Comparison of ENCODE assay signal across 14 cellular contexts in the genomic region with DNA sequence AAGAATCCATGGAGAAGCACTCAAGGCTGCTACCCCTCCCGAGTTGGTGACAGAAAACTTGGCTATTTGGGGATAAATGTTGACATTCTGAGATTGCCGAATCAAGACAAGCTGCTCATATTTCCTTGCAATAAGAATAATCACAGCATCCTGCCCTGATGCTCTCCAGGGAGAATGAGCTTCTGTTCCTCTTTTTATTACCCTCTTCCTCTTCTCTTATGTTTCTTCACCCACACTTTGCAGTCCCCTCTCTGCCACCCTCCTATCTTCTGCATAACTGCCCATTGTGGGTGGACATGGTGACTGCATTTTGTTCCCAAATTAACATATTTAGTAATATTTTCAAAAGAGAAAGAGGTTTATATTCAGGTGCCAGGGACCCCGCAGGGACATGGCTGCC. TPM values are rescaled to one million over a fixed set of nuclear protein-coding genes. Genes with fewer than 3 reads are reported as not detected.
A peak's percentile ranks its signal among the peaks of the same experiment; 100 is the strongest.
DNase-seq lines count a peak whose midpoint lies in the region; ATAC-seq, FAIRE-seq and TF ChIP-seq lines count a peak whose summit lies in the region.
"Had no signal": no experiment of that assay in that cellular context is flagged by ENCODE, and none has a peak within 500 bp of the region (broad histone marks: within the 10 kb centered on the region; RNA-seq: fewer than 3 reads in every experiment).

No MANE protein-coding gene starts in this region.

- DNase-seq in GM18507 (ENCODE audit: extremely low spot score, insufficient read length, low read depth) (no peak), GM12878 (ENCODE audit: low read depth, low spot score) (no peak), urothelium cell line (ENCODE audit: low spot score) (no peak), NCI-H187 treated with DMSO at 0.1 percent for 48 hours (lab: John Stamatoyannopoulos, UW) (no peak), GM19239 (ENCODE audit: insufficient read length, low spot score) (no peak), NCI-H2227 (lab: John Stamatoyannopoulos, UW; ENCODE audit: unreplicated experiment) (no peak)
- DNase-seq: caudate nucleus, NCI-H146 had no signal

- in situ Hi-C loops in GM12878 (cut with MboI), result no loop called here

- FAIRE-seq in GM18507 (lab: Jason Lieb, UNC) (peak; percentile 75), GM12878 (lab: Jason Lieb, UNC) (peak; percentile 75), urothelium cell line (lab: Jason Lieb, UNC) (no peak), GM19239 (lab: Jason Lieb, UNC) (no peak)

- peak overlapping the region; percentile 86 for H3K4me2 ChIP-seq in GM12878 (ENCODE audit: control insufficient read depth, insufficient read depth)

- peak overlapping the region; percentile 41 for H3K27ac ChIP-seq in GM12878 (ENCODE audit: control insufficient read depth, insufficient read depth)

- H4K20me1 ChIP-seq in GM12878 (ENCODE audit: control insufficient read depth, insufficient read depth), result no peaks in the 10 kb centered on the region

- peak in 1 of 2 experiments; percentile 88; a peak in 2 of 4 replicates for TF ChIP-seq EP300 in GM12878 (IDR thresholded peaks at IDR 0.05; ENCODE audit: borderline replicate concordance in 1 of 2, control insufficient read depth in 1 of 2, low read depth in 2 of 2, low read length in 2 of 2)

- no peaks in the 10 kb centered on the region for H3K9me3 ChIP-seq in GM12878 (replicated peaks; ENCODE audit: control insufficient read depth, insufficient read depth, low read length)

- H3K9ac ChIP-seq in GM12878 (ENCODE audit: control insufficient read depth, insufficient read depth, low read length), result no peak overlapping the region

- no peak for TF ChIP-seq POLR2A in GM12878 (IDR thresholded peaks at IDR 0.05; ENCODE audit: low read depth, low read length)

- no peaks in the 10 kb centered on the region for H3K36me3 ChIP-seq in GM12878 (ENCODE audit: control insufficient read depth in 2 of 2, insufficient read depth in 2 of 2, low read length in 1 of 2)

- peak overlapping the region; percentile 51; the same call in 1 of the 2 replicates for H2AFZ ChIP-seq in GM12878 (ENCODE audit: control insufficient read depth, low read depth, low read length)

- peak; percentile 74 for ATAC-seq in GM21528 (IDR thresholded peaks at IDR 0.05; ENCODE audit: low FRiP score, unreplicated experiment)
- peak; percentile 42 for ATAC-seq in HG03196 (IDR thresholded peaks at IDR 0.05; ENCODE audit: unreplicated experiment)
- peak; percentile 80 for ATAC-seq in GM12878
- ATAC-seq: HCT116; natural killer cell treated with Interleukin-12 subunit alpha and Interleukin-12 subunit beta and Interleukin-15 and Interleukin-18, amount 100 ng/mL, for 72 hours; SK-N-SH treated with all-trans-retinoic acid at 6 μM for 48 hours had no signal

- CTCF ChIA-PET in GM12878 (lab: Yijun Ruan, JAX), result interaction anchor here (1.0 to 7.8 kb wide), 7 partner anchors 9 to 151 kb away, joined by 3 to 77 read pairs (median 8); a partner anchor contains a TSS

- H3K4me3 ChIP-seq in GM12878, result peak overlapping the region; percentile 22

- H3K4me1 ChIP-seq in GM12878 (ENCODE audit: control insufficient read depth, insufficient read depth, low read length), result peaks cover 24% of the 10 kb centered on the region

- no peaks in the 10 kb centered on the region for H3K79me2 ChIP-seq in GM12878 (ENCODE audit: control insufficient read depth, insufficient read depth, low read length)

- SMC1A ChIA-PET in GM12878 (lab: Charles Lee; ENCODE audit: uncharacterized antibody, unreplicated experiment), result interaction anchor here (0.8 to 12.9 kb wide), 11 partner anchors 8 to 53 kb away, joined by 3 to 288 read pairs (median 5); a partner anchor contains a TSS

- BruUV-seq in GM12878 (replicated peaks; lab: Mats Ljungman, UMichigan), result no TSS peak

- RAD21 ChIA-PET in GM12878 (lab: Charles Lee; ENCODE audit: unreplicated experiment), result interaction anchor here (0.8 to 9.9 kb wide), 6 partner anchors 10 to 53 kb away, joined by 3 to 96 read pairs (median 6); a partner anchor contains a TSS

- TF ChIP-seq CTCF in GM12878 (IDR thresholded peaks at IDR 0.05 in 2 of 3, conservative IDR thresholded peaks at IDR 0.05 in 1 of 3; ENCODE audit: control insufficient read depth in 2 of 3, extremely low read depth in 1 of 3, insufficient read depth in 1 of 3, low read depth in 3 of 3, low read length in 3 of 3), result no peak

- POLR2A ChIA-PET in GM12878 (lab: Charles Lee), result interaction anchor here (0.5 to 9.6 kb wide), 4 partner anchors 10 to 133 kb away, joined by 3 to 108 read pairs (median 44); a partner anchor contains a TSS

- no peak for TF ChIP-seq RAD21 in GM12878 (IDR thresholded peaks at IDR 0.05; ENCODE audit: insufficient read depth, low read depth, low read length)

- intact Hi-C loops in GM12878 (cut with micrococcal nuclease; ENCODE audit: unreplicated experiment), result loop anchor here (1.0 kb wide), 1 partner anchor 9 kb away; no protein-coding TSS in a partner anchor

- WGBS in GM12878 (ENCODE audit: insufficient coverage, insufficient replicate concordance, low lambda C conversion rate, missing lambda C conversion rate), result 0% methylated on average over 3 of the region's 3 CpGs

- H3K27me3 ChIP-seq in GM12878 (replicated peaks in 1 of 2; ENCODE audit: control insufficient read depth in 2 of 2, insufficient read depth in 2 of 2, low read length in 1 of 2), result no peaks in the 10 kb centered on the region

TF ChIP-seq in GM12878, 131 proteins besides CTCF, POLR2A, EP300 and RAD21 (continues in another document):
- TF ChIP-seq, protein P1, sequence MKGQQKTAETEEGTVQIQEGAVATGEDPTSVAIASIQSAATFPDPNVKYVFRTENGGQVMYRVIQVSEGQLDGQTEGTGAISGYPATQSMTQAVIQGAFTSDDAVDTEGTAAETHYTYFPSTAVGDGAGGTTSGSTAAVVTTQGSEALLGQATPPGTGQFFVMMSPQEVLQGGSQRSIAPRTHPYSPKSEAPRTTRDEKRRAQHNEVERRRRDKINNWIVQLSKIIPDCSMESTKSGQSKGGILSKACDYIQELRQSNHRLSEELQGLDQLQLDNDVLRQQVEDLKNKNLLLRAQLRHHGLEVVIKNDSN (IDR thresholded peaks at IDR 0.05; ENCODE audit: borderline replicate concordance, extremely low read length, insufficient read depth, low read depth, low read length), result no peak
- TF ChIP-seq KAT2A (conservative IDR thresholded peaks at IDR 0.05; ENCODE audit: control insufficient read depth, low read depth, low read length) (no peak), YY1 (IDR thresholded peaks at IDR 0.05; ENCODE audit: low read depth, low read length) (no peak)

RNA-seq across cellular contexts. Expression of a gene that starts 11.9 kb away (rescaled TPM):
- not detected in 2 replicates for total RNA-seq in GM12878 (2013; cell fraction: nucleolus; rRNA removed)
- total RNA-seq in GM12878 (2014; rRNA removed) (not detected in 2 replicates), GM12878 (2014; rRNA removed; fragmentation: Illumina TruSeq; extraction: Trizol) (0.27 and 0.32 TPM in 2 replicates), GM12878 (2021) (not detected in 2 replicates)
- polyA plus RNA-seq in GM12878 (2011; ENCODE audit: low read depth), result not detected
- polyA plus RNA-seq in GM12878 (2011; rRNA removed) (not detected in 2 replicates), GM12878 (2014; fragmentation: Illumina TruSeq; extraction: Trizol) (not detected in 2 replicates), GM12878 (2014; fragmentation: Nextera tagmentation; extraction: Ambion mirVana) (not detected), GM12878 (2014; rRNA removed) (not detected in 2 replicates), GM12878 (2016; fragmentation: Nextera tagmentation; extraction: Ambion mirVana) (not detected)
- polyA plus RNA-seq in GM12878 (2011; cell fraction: cytosol; rRNA removed), result 0.30 TPM in 1 of 2 replicates, not detected in the other
- 0.31 and 0.48 TPM in 2 replicates for polyA plus RNA-seq in GM12878 (2011; cell fraction: nucleus; rRNA removed)
- not detected in 2 replicates for polyA plus RNA-seq in GM12878 (2012)
- 0.46 TPM in 1 of 2 replicates, not detected in the other for polyA minus RNA-seq in GM12878 (2011; rRNA and poly(A)+ RNA removed)
- polyA minus RNA-seq in GM12878 (2011; cell fraction: cytosol; rRNA and poly(A)+ RNA removed), result not detected in 2 replicates
- 1.1 TPM in 1 of 2 replicates, not detected in the other for polyA minus RNA-seq in GM12878 (2011; cell fraction: nucleus; rRNA and poly(A)+ RNA removed)
- total RNA-seq: natural killer cell treated with Interleukin-12 subunit alpha and Interleukin-12 subunit beta and Interleukin-15 and Interleukin-18, amount 100 ng/mL, for 72 hours; ureter had no signal

RNA-seq across cellular contexts. Expression of a gene that starts 50.4 kb away (rescaled TPM):
- 142 and 149 TPM in 2 replicates for total RNA-seq in GM12878 (2013; cell fraction: nucleolus; rRNA removed)
- 41.3 and 45.7 TPM in 2 replicates for total RNA-seq in GM12878 (2014; rRNA removed)
- 49.6 and 49.9 TPM in 2 replicates for total RNA-seq in GM12878 (2014; rRNA removed; fragmentation: Illumina TruSeq; extraction: Trizol)
- total RNA-seq in GM12878 (2021), result 39.4 and 39.5 TPM in 2 replicates
- 7.7 TPM for polyA plus RNA-seq in GM12878 (2011; ENCODE audit: low read depth)
- 46.3 and 89.4 TPM in 2 replicates for polyA plus RNA-seq in GM12878 (2011; rRNA removed)
- polyA plus RNA-seq in GM12878 (2011; cell fraction: cytosol; rRNA removed), result 16.7 TPM in 2 replicates
- 94.3 and 114 TPM in 2 replicates for polyA plus RNA-seq in GM12878 (2011; cell fraction: nucleus; rRNA removed)
- polyA plus RNA-seq in GM12878 (2012), result 12.0 and 12.4 TPM in 2 replicates
- 45.3 and 60.1 TPM in 2 replicates for polyA plus RNA-seq in GM12878 (2014; fragmentation: Illumina TruSeq; extraction: Trizol)
- 1 to 10 TPM; 6.0 to 9.4 TPM for polyA plus RNA-seq in GM12878 (2014; fragmentation: Nextera tagmentation; extraction: Ambion mirVana)
- polyA plus RNA-seq in GM12878 (2014; rRNA removed), result 27.2 and 31.5 TPM in 2 replicates
- 10 to 100 TPM; 27.9 to 32.5 TPM for polyA plus RNA-seq in GM12878 (2016; fragmentation: Nextera tagmentation; extraction: Ambion mirVana)
- 51.1 and 72.2 TPM in 2 replicates for polyA minus RNA-seq in GM12878 (2011; rRNA and poly(A)+ RNA removed)
- 15.4 and 24.5 TPM in 2 replicates for polyA minus RNA-seq in GM12878 (2011; cell fraction: cytosol; rRNA and poly(A)+ RNA removed)
- 114 and 186 TPM in 2 replicates for polyA minus RNA-seq in GM12878 (2011; cell fraction: nucleus; rRNA and poly(A)+ RNA removed)

RNA-seq across cellular contexts. Expression of a gene that starts 50.7 kb away (rescaled TPM):
- 156 and 158 TPM in 2 replicates for total RNA-seq in GM12878 (2013; cell fraction: nucleolus; rRNA removed)
- 36.1 and 48.3 TPM in 2 replicates for total RNA-seq in GM12878 (2014; rRNA removed)
- total RNA-seq in GM12878 (2014; rRNA removed; fragmentation: Illumina TruSeq; extraction: Trizol), result 63.8 and 64.4 TPM in 2 replicates
- total RNA-seq in GM12878 (2021), result 40.3 and 41.5 TPM in 2 replicates
- 7.1 TPM for polyA plus RNA-seq in GM12878 (2011; ENCODE audit: low read depth)
- polyA plus RNA-seq in GM12878 (2011; rRNA removed), result 32.5 and 54.9 TPM in 2 replicates
- 7.9 and 8.3 TPM in 2 replicates for polyA plus RNA-seq in GM12878 (2011; cell fraction: cytosol; rRNA removed)
- 31.6 and 34.1 TPM in 2 replicates for polyA plus RNA-seq in GM12878 (2011; cell fraction: nucleus; rRNA removed)
- polyA plus RNA-seq in GM12878 (2012), result 11.0 and 16.3 TPM in 2 replicates
- 49.3 and 64.3 TPM in 2 replicates for polyA plus RNA-seq in GM12878 (2014; fragmentation: Illumina TruSeq; extraction: Trizol)
- 10 to 100 TPM; 12.8 to 18.9 TPM for polyA plus RNA-seq in GM12878 (2014; fragmentation: Nextera tagmentation; extraction: Ambion mirVana)
- 26.2 and 32.0 TPM in 2 replicates for polyA plus RNA-seq in GM12878 (2014; rRNA removed)
- 10 to 100 TPM; 45.5 to 55.3 TPM for polyA plus RNA-seq in GM12878 (2016; fragmentation: Nextera tagmentation; extraction: Ambion mirVana)
- polyA minus RNA-seq in GM12878 (2011; rRNA and poly(A)+ RNA removed), result 24.8 and 35.4 TPM in 2 replicates
- polyA minus RNA-seq in GM12878 (2011; cell fraction: cytosol; rRNA and poly(A)+ RNA removed), result 7.2 and 12.1 TPM in 2 replicates
- polyA minus RNA-seq in GM12878 (2011; cell fraction: nucleus; rRNA and poly(A)+ RNA removed), result 28.9 and 43.6 TPM in 2 replicates
